Comparison of ENCODE assay signal across 20 cellular contexts in the genomic region with DNA sequence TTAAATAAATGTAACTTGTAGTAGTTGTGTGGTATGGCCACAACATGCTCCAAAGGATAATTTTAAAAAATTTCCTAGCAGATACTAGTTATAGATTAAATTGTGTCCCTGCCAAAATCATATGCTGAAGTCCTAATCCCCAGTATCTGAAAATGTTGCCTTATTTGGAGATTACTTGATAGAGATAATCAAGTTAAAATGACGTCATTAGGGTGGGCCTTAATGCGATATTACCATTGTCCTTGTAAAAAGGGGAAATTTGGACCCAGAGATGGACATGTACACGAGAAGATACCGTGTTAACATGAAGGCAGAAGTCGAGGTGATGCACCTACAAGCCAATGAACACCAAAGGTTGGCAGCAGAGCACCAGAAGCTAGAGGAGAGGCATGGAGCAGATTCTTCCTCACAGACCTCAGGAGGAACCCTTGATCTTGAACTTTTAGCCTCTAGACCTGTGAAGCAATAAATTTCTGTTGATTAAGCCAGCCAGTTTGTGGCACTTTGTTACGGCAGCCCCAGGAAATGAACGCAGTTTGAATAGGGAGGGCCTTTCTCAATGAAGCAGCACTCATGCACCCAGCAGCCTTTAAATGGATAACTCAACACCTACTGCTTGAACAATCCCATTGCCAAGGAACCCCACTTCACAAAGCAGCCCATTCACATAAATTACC.
"Had no signal": no experiment of that assay in that cellular context is flagged by ENCODE, and none has a peak within 500 bp of the region (broad histone marks: within the 10 kb centered on the region; RNA-seq: fewer than 3 reads in every experiment).

No MANE protein-coding gene starts in this region.

- H3K27me3 ChIP-seq: gastrocnemius medialis, heart left ventricle, neural progenitor cell, pancreas, tibial artery, uterus had no signal

- H3K4me3 ChIP-seq: gastrocnemius medialis, heart left ventricle, lung, neural progenitor cell, pancreas, tibial artery, uterus had no signal

- H3K36me3 ChIP-seq: gastrocnemius medialis, neural progenitor cell, pancreas, uterus had no signal

- ATAC-seq: gastrocnemius medialis, heart left ventricle, left cardiac atrium, pancreas had no signal

- H3K27ac Mint-ChIP-seq: activated CD4-positive, alpha-beta T cell treated with anti-CD3 and anti-CD28 coated beads, Interleukin-2, amount 10 ng/mL, durations not matched to agents 24 days and 14 days; activated T-helper 1 cell treated with anti-CD3 and anti-CD28 coated beads, Interleukin-12 subunit alpha, Interleukin-12 subunit beta, Interleukin-2, Interleukin-4 antibody, amounts not matched to agents 30 ng/mL and 10 ng/mL and 1 ng/mL, durations not matched to agents 14 hours and 24 hours and 36 hours; dendritic cell treated with granulocyte-macrophage colony-stimulating factor and Interleukin-4, amounts not matched to agents 40 ng/mL and 50 ng/mL, for 4 days; mesothelial cell of epicardium; neural progenitor cell; T-helper 2 cell treated with Interferon-gamma antibody and Interleukin-4, amounts not matched to agents 5 μg/mL and 100 μg/mL, for 36 hours had no signal

- H3K9me3 ChIP-seq: gastrocnemius medialis, heart left ventricle, pancreas, tibial artery, uterus had no signal

- H3K4me3 Mint-ChIP-seq: activated CD4-positive, alpha-beta T cell treated with anti-CD3 and anti-CD28 coated beads, Interleukin-2, amount 10 ng/mL, durations not matched to agents 24 days and 14 days; activated T-helper 1 cell treated with anti-CD3 and anti-CD28 coated beads, Interleukin-12 subunit alpha, Interleukin-12 subunit beta, Interleukin-2, Interleukin-4 antibody, amounts not matched to agents 30 ng/mL and 10 ng/mL and 1 ng/mL, durations not matched to agents 14 hours and 24 hours and 36 hours; dendritic cell treated with granulocyte-macrophage colony-stimulating factor and Interleukin-4, amounts not matched to agents 40 ng/mL and 50 ng/mL, for 4 days; mesothelial cell of epicardium; neural progenitor cell; T-helper 2 cell treated with Interferon-gamma antibody and Interleukin-4, amounts not matched to agents 5 μg/mL and 100 μg/mL, for 36 hours had no signal

- DNase-seq: activated CD4-positive, alpha-beta T cell treated with anti-CD3 and anti-CD28 coated beads, Interleukin-2, amount 10 ng/mL, durations not matched to agents 24 days and 14 days; activated CD4-positive, CD25-positive, alpha-beta regulatory T cell; activated naive CD4-positive, alpha-beta T cell; aorta; cerebellar nuclear complex; gastrocnemius medialis; heart left ventricle; left cardiac atrium; pancreas; stimulated activated CD4-positive, alpha-beta T cell treated with anti-CD3 and anti-CD28 coated beads, Interleukin-12 subunit alpha, Interleukin-12 subunit beta, amount 100 ng/mL, for 4 hours; stimulated activated CD4-positive, alpha-beta T cell treated with anti-CD3 and anti-CD28 coated beads, Interleukin-2, amount 100 ng/mL, for 24 hours; tibial artery; uterus had no signal

- H3K4me1 ChIP-seq: neural progenitor cell, tibial artery, uterus had no signal

- H3K9me3 Mint-ChIP-seq: activated CD4-positive, alpha-beta T cell treated with anti-CD3 and anti-CD28 coated beads, Interleukin-2, amount 10 ng/mL, durations not matched to agents 24 days and 14 days; activated T-helper 1 cell treated with anti-CD3 and anti-CD28 coated beads, Interleukin-12 subunit alpha, Interleukin-12 subunit beta, Interleukin-2, Interleukin-4 antibody, amounts not matched to agents 30 ng/mL and 10 ng/mL and 1 ng/mL, durations not matched to agents 14 hours and 24 hours and 36 hours; dendritic cell treated with granulocyte-macrophage colony-stimulating factor and Interleukin-4, amounts not matched to agents 40 ng/mL and 50 ng/mL, for 4 days; mesothelial cell of epicardium; neural progenitor cell; T-helper 2 cell treated with Interferon-gamma antibody and Interleukin-4, amounts not matched to agents 5 μg/mL and 100 μg/mL, for 36 hours had no signal

- H3K36me3 Mint-ChIP-seq: mesothelial cell of epicardium, neural progenitor cell had no signal

- H3K27ac ChIP-seq: epithelial cell of prostate, gastrocnemius medialis, heart left ventricle, neural progenitor cell, tibial artery, uterus had no signal

- H3K27me3 Mint-ChIP-seq: activated CD4-positive, alpha-beta T cell treated with anti-CD3 and anti-CD28 coated beads, Interleukin-2, amount 10 ng/mL, durations not matched to agents 24 days and 14 days; dendritic cell treated with granulocyte-macrophage colony-stimulating factor and Interleukin-4, amounts not matched to agents 40 ng/mL and 50 ng/mL, for 4 days had no signal
